In genomic region chr22:37258005-37258790, GRCh38 we compare ENCODE assay signal across 21 cellular contexts. TPM values are rescaled to one million over a fixed set of nuclear protein-coding genes. Genes with fewer than 3 reads are reported as not detected.
"Had no signal": no experiment of that assay in that cellular context is flagged by ENCODE, and none has a peak within 500 bp of the region (broad histone marks: within the 10 kb centered on the region; RNA-seq: fewer than 3 reads in every experiment).

No MANE protein-coding gene starts in this region.

- H3K4me3 Mint-ChIP-seq: activated B cell treated with CpG ODN at 0.5 μM for 24 hours; activated CD4-positive, alpha-beta T cell treated with anti-CD3 and anti-CD28 coated beads, Interleukin-2, amount 10 ng/mL, durations not matched to agents 24 days and 14 days; activated naive CD8-positive, alpha-beta T cell; neural progenitor cell; stimulated activated naive CD8-positive, alpha-beta T cell treated with anti-CD3 and anti-CD28 coated beads, Interleukin-15, amount 100 ng/mL, for 72 hours; T-helper 1 cell treated with Interleukin-12 subunit alpha and Interleukin-12 subunit beta and Interleukin-4 antibody, amounts not matched to agents 30 μg/mL and 1 μg/mL, for 36 hours; type B pancreatic cell had no signal

- H3K9ac ChIP-seq: neural progenitor cell had no signal

- DNase-seq: activated B cell treated with CpG ODN at 0.5 μM for 24 hours; activated CD4-positive, alpha-beta T cell treated with anti-CD3 and anti-CD28 coated beads, Interleukin-2, amount 10 ng/mL, durations not matched to agents 24 days and 14 days; amniotic stem cell; body of pancreas; central memory CD4-positive, alpha-beta T cell; esophagus squamous epithelium; hippocampal formation; left cardiac atrium; naive B cell; stimulated activated naive CD8-positive, alpha-beta T cell treated with anti-CD3 and anti-CD28 coated beads, Interleukin-15, amount 100 ng/mL, for 72 hours had no signal

- H3K9me3 ChIP-seq: body of pancreas, esophagus squamous epithelium, right lobe of liver had no signal

- H3K27ac ChIP-seq: body of pancreas, coronary artery, esophagus squamous epithelium, neural progenitor cell, right lobe of liver had no signal

- H3K27ac Mint-ChIP-seq: activated B cell treated with CpG ODN at 0.5 μM for 24 hours; activated CD4-positive, alpha-beta T cell treated with anti-CD3 and anti-CD28 coated beads, Interleukin-2, amount 10 ng/mL, durations not matched to agents 24 days and 14 days; activated naive CD8-positive, alpha-beta T cell; neural progenitor cell; stimulated activated naive CD8-positive, alpha-beta T cell treated with anti-CD3 and anti-CD28 coated beads, Interleukin-15, amount 100 ng/mL, for 72 hours; type B pancreatic cell had no signal

- H3K4me1 ChIP-seq: right lobe of liver had no signal

- ATAC-seq: body of pancreas; left cardiac atrium; right lobe of liver; stimulated activated naive CD8-positive, alpha-beta T cell treated with anti-CD3 and anti-CD28 coated beads, Interleukin-15, amount 100 ng/mL, for 72 hours had no signal

- H3K27me3 ChIP-seq: body of pancreas, right lobe of liver had no signal

- H2AFZ ChIP-seq: neural progenitor cell had no signal

- H3K27me3 Mint-ChIP-seq: activated B cell treated with CpG ODN at 0.5 μM for 24 hours; activated naive CD8-positive, alpha-beta T cell had no signal

- H3K36me3 ChIP-seq: esophagus squamous epithelium, neural progenitor cell, right lobe of liver had no signal

- H3K4me3 ChIP-seq: body of pancreas, coronary artery, esophagus squamous epithelium, neural progenitor cell, right lobe of liver, smooth muscle cell had no signal

- H3K36me3 Mint-ChIP-seq: activated naive CD8-positive, alpha-beta T cell; naive B cell; neural progenitor cell; type B pancreatic cell had no signal

- H3K9me3 Mint-ChIP-seq: activated B cell treated with CpG ODN at 0.5 μM for 24 hours; activated CD4-positive, alpha-beta T cell treated with anti-CD3 and anti-CD28 coated beads, Interleukin-2, amount 10 ng/mL, durations not matched to agents 24 days and 14 days; naive B cell; stimulated activated naive CD8-positive, alpha-beta T cell treated with anti-CD3 and anti-CD28 coated beads, Interleukin-15, amount 100 ng/mL, for 72 hours; T-helper 1 cell treated with Interleukin-12 subunit alpha and Interleukin-12 subunit beta and Interleukin-4 antibody, amounts not matched to agents 30 μg/mL and 1 μg/mL, for 36 hours; type B pancreatic cell had no signal

RNA-seq across cellular contexts. Expression of gene RAC2, which starts 14.1 kb away (rescaled TPM):
- total RNA-seq: osteocyte had no signal

RNA-seq across cellular contexts. Expression of gene CYTH4, which starts 24.1 kb away (rescaled TPM):
- total RNA-seq: lung microvascular endothelial cell, osteocyte, smooth muscle cell had no signal
- polyA plus RNA-seq: smooth muscle cell had no signal

RNA-seq across cellular contexts. Expression of gene SSTR3, which starts 45.9 kb away (rescaled TPM):
- total RNA-seq: esophagus squamous epithelium, fibroblast of villous mesenchyme, left cardiac atrium, lung microvascular endothelial cell, osteocyte, pulmonary artery endothelial cell, right lobe of liver, smooth muscle cell had no signal
- polyA plus RNA-seq: smooth muscle cell had no signal
